In the genomic region with DNA sequence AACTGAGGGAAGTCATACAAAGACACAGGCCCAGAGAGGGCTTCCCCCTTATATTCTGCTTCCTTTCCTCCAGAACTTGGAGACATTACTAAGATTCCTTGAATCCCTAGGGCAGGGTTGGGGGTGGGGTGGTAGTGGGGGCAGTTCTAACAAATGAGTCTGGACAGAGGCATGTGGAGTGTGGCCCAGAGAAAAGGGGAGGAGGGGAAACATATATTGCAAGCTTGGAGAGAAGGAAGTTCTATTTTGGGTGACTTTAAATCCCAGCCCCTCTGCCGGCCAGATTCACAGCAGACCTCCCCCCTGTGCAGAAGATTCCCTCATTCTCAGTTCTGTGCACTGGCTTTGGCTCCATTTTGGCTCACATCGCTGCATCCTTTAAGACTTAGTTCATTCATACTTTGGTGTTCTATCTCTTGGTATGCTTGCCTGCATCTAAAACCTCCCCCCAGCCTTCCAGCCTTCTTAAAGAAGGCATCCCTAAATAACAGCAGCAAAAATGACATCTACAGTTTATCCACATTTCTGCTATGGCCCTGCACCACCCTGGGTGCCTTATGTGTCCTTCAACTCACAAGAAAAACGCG, we compare ENCODE assay signal across 20 cellular contexts. TPM values are rescaled to one million over a fixed set of nuclear protein-coding genes. Genes with fewer than 3 reads are reported as not detected.
DNase-seq lines count a peak whose midpoint lies in the region; ATAC-seq and TF ChIP-seq lines count a peak whose summit lies in the region.
"Had no signal": no experiment of that assay in that cellular context is flagged by ENCODE, and none has a peak within 500 bp of the region (broad histone marks: within the 10 kb centered on the region; RNA-seq: fewer than 3 reads in every experiment).

No MANE protein-coding gene starts in this region.

- no peak for TF ChIP-seq POLR2A in esophagus squamous epithelium (IDR thresholded peaks at IDR 0.05)

- ATAC-seq in Right ventricle myocardium inferior = peak; percentile 5
- ATAC-seq in thoracic aorta (ENCODE audit: insufficient number of reproducible peaks, low FRiP score, low read depth) = no peak
- no peak for ATAC-seq in GM18870 (IDR thresholded peaks at IDR 0.05; ENCODE audit: unreplicated experiment)
- ATAC-seq: left colon; stimulated activated naive B cell treated with anti-CD40 and anti-IgM and Interleukin-4, amounts not matched to agents 10 μg/mL and 1 μg/mL and 100 μg/mL, for 72 hours had no signal

- DNase-seq in Right ventricle myocardium inferior (ENCODE audit: missing footprints) = no peak
- no peak for DNase-seq in cardiac septum (ENCODE audit: low spot score)
- DNase-seq in esophagus squamous epithelium (lab: John Stamatoyannopoulos, UW) = no peak
- DNase-seq in mesothelial cell of epicardium (ENCODE audit: low spot score in 2 of 2, unreplicated experiment in 2 of 2) = no peak
- no peak for DNase-seq in thoracic aorta (ENCODE audit: low spot score)
- no peak for DNase-seq in OCI-M2 (lab: John Stamatoyannopoulos, UW; ENCODE audit: unreplicated experiment)
- no peak for DNase-seq in activated T-cell treated with anti-CD3 and anti-CD28 coated beads, Interleukin-2, amount 50 U/mL, for 48 hours
- DNase-seq: activated CD4-positive, alpha-beta T cell treated with anti-CD3 and anti-CD28 coated beads, Interleukin-2, amount 50 U/mL, for 1 hour; activated T-cell treated with anti-CD3 and anti-CD28 coated beads, Interleukin-2, amount 50 U/mL, for 1 hour; central memory CD4-positive, alpha-beta T cell; DMS53; effector memory CD4-positive, alpha-beta T cell; left colon; NCI-H1105 treated with DMSO at 0.1 percent for 48 hours; Peyer's patch; posterior cingulate gyrus; stimulated activated naive B cell treated with anti-CD40 and anti-IgM and Interleukin-4, amounts not matched to agents 10 μg/mL and 1 μg/mL and 100 μg/mL, for 72 hours had no signal

- TF ChIP-seq CTCF in esophagus squamous epithelium (IDR thresholded peaks at IDR 0.05) (no peak), mesothelial cell of epicardium (IDR thresholded peaks at IDR 0.05; ENCODE audit: unreplicated experiment) (no peak), thoracic aorta (IDR thresholded peaks at IDR 0.05) (no peak)

- H3K9me3 Mint-ChIP-seq in mesothelial cell of epicardium = no peaks in the 10 kb centered on the region
- H3K9me3 Mint-ChIP-seq: stimulated activated naive B cell treated with anti-CD40 and anti-IgM and Interleukin-4, amounts not matched to agents 10 μg/mL and 1 μg/mL and 100 μg/mL, for 72 hours had no signal

- H3K27me3 Mint-ChIP-seq in mesothelial cell of epicardium (ENCODE audit: low read depth) = no peaks in the 10 kb centered on the region

- H3K36me3 Mint-ChIP-seq in mesothelial cell of epicardium = no peaks in the 10 kb centered on the region
- H3K36me3 Mint-ChIP-seq: activated naive CD8-positive, alpha-beta T cell; stimulated activated naive B cell treated with anti-CD40 and anti-IgM and Interleukin-4, amounts not matched to agents 10 μg/mL and 1 μg/mL and 100 μg/mL, for 72 hours had no signal

- H3K36me3 ChIP-seq in esophagus squamous epithelium (no peaks in the 10 kb centered on the region), thoracic aorta (no peaks in the 10 kb centered on the region)
- H3K36me3 ChIP-seq: Peyer's patch had no signal

- H3K27ac ChIP-seq in esophagus squamous epithelium (peak overlapping the region in 3 of 4 donors; percentile 16 to 54 (median 34)), thoracic aorta (peak overlapping the region; percentile 55 to 60)
- H3K27ac ChIP-seq: 22Rv1, Peyer's patch had no signal

- H3K4me1 ChIP-seq in esophagus squamous epithelium (peaks cover 0 to 73% (median 4%) of the 10 kb centered on the region in 3 donors), thoracic aorta (ENCODE audit: control insufficient read depth in 1 of 2, low read depth in 2 of 2) (peaks cover 31 to 74% of the 10 kb centered on the region in 2 donors)

- H3K4me3 Mint-ChIP-seq in mesothelial cell of epicardium = no peak overlapping the region
- H3K4me3 Mint-ChIP-seq: activated naive CD8-positive, alpha-beta T cell; stimulated activated naive B cell treated with anti-CD40 and anti-IgM and Interleukin-4, amounts not matched to agents 10 μg/mL and 1 μg/mL and 100 μg/mL, for 72 hours had no signal

- peaks cover 10% of the 10 kb centered on the region for H3K4me1 Mint-ChIP-seq in mesothelial cell of epicardium

- H3K9me3 ChIP-seq in esophagus squamous epithelium (no peaks in the 10 kb centered on the region), thoracic aorta (no peaks in the 10 kb centered on the region)
- H3K9me3 ChIP-seq: Peyer's patch had no signal

- H3K4me3 ChIP-seq in esophagus squamous epithelium = no peak overlapping the region
- no peak overlapping the region for H3K4me3 ChIP-seq in thoracic aorta
- H3K4me3 ChIP-seq: Peyer's patch had no signal

- H3K27me3 ChIP-seq in esophagus squamous epithelium = no peaks in the 10 kb centered on the region
- H3K27me3 ChIP-seq in thoracic aorta (replicated peaks; ENCODE audit: insufficient read depth) = no peaks in the 10 kb centered on the region
- H3K27me3 ChIP-seq: Peyer's patch had no signal

- 70 to 78% methylated on average over 4 of the region's 4 CpGs for WGBS in esophagus squamous epithelium, 2 donors

- intact Hi-C loops in Right ventricle myocardium inferior (cut with DNase I) (no loop called here), cardiac septum (cut with DNase I) (no loop called here), esophagus squamous epithelium (cut with DNase I) (no loop called here)

- peak overlapping the region; percentile 10 for H3K27ac Mint-ChIP-seq in mesothelial cell of epicardium
- H3K27ac Mint-ChIP-seq: activated naive CD8-positive, alpha-beta T cell; stimulated activated naive B cell treated with anti-CD40 and anti-IgM and Interleukin-4, amounts not matched to agents 10 μg/mL and 1 μg/mL and 100 μg/mL, for 72 hours had no signal

RNA-seq across cellular contexts. Expression of gene DAAM2, which starts 43.8 kb away (rescaled TPM):
- total RNA-seq in Right ventricle myocardium inferior (14.7 TPM), cardiac septum (10.4 TPM), esophagus squamous epithelium (10 to 100 TPM in 2 of 4 donors, 1 to 10 TPM in 2; 3.7 to 55.9 (median 11.9) TPM), mesothelial cell of epicardium (13.3 to 15.2 TPM (median 13.7 TPM) in 3 replicates), thoracic aorta (10 to 100 TPM; 61.5 to 71.5 TPM)
